Comparison of ENCODE assay signal across 16 cellular contexts in the genomic region with DNA sequence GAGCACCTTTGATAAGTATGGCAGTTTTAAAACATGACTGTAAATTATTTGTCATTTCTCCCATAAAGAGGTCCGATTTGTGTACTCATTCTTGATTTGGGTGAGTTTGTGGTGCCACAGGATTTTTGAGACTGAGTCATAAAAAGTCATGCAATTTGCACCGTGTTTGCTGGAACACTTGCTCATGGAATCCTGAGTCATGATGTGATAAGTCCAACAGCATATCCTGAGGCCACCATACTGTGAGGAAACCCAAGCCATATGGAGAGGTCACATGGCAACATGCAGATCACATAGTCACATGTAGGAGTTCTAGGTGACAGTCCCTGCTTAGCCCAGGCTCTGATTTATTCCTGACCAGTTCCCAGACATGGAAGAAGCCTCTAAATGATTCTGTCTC. TPM values are rescaled to one million over a fixed set of nuclear protein-coding genes. Genes with fewer than 3 reads are reported as not detected.
DNase-seq lines count a peak whose midpoint lies in the region; ATAC-seq and TF ChIP-seq lines count a peak whose summit lies in the region.
"Had no signal": no experiment of that assay in that cellular context is flagged by ENCODE, and none has a peak within 500 bp of the region (broad histone marks: within the 10 kb centered on the region; RNA-seq: fewer than 3 reads in every experiment).

No MANE protein-coding gene starts in this region.

- H3K4me3 Mint-ChIP-seq in progenitor cell of endocrine pancreas (ENCODE audit: low read depth) = no peak overlapping the region
- H3K4me3 Mint-ChIP-seq: activated naive CD4-positive, alpha-beta T cell treated with anti-CD3 and anti-CD28 coated beads, Interleukin-2, amount 50 U/mL, for 24 hours; stimulated activated naive CD8-positive, alpha-beta T cell treated with anti-CD3 and anti-CD28 coated beads, Interleukin-15, Interleukin-2, amounts not matched to agents 100 ng/mL and 50 ng/mL, for 24 hours had no signal

- no peaks in the 10 kb centered on the region for H3K4me1 Mint-ChIP-seq in progenitor cell of endocrine pancreas (ENCODE audit: low read depth)
- H3K4me1 Mint-ChIP-seq: activated naive CD4-positive, alpha-beta T cell treated with anti-CD3 and anti-CD28 coated beads, Interleukin-2, amount 50 U/mL, for 24 hours had no signal

- peaks cover 3% of the 10 kb centered on the region for H3K27me3 Mint-ChIP-seq in progenitor cell of endocrine pancreas

- ATAC-seq in HG02970 (IDR thresholded peaks at IDR 0.05; ENCODE audit: low FRiP score, unreplicated experiment) = no peak

- peak; percentile 62 for DNase-seq in GM03348 (ENCODE audit: low spot score)
- DNase-seq in NCI-H460 (ENCODE audit: extremely low read depth, low read depth) = peak; percentile 3
- peak; percentile 47 for DNase-seq in dedifferentiated amniotic fluid mesenchymal stem cell (ENCODE audit: extremely low spot score)
- DNase-seq in non-pigmented ciliary epithelial cell (ENCODE audit: low read depth) = peak; percentile 89
- no peak for DNase-seq in progenitor cell of endocrine pancreas (ENCODE audit: low spot score, unreplicated experiment)
- no peak for DNase-seq in COR-L47 (lab: John Stamatoyannopoulos, UW)
- no peak for DNase-seq in G401 (ENCODE audit: low spot score)
- DNase-seq: Calu3; Kasumi-1; NCI-H2107; psoas muscle; RPMI8226; stimulated activated CD4-positive, alpha-beta T cell treated with anti-CD3 and anti-CD28 coated beads, Interleukin-4, amount 100 ng/mL, for 24 hours had no signal

- in situ Hi-C loops in G401 (cut with HindIII; ENCODE audit: low sequenced_read_pairs) = no loop called here

- no peak overlapping the region for H3K27ac Mint-ChIP-seq in progenitor cell of endocrine pancreas
- H3K27ac Mint-ChIP-seq: activated naive CD4-positive, alpha-beta T cell treated with anti-CD3 and anti-CD28 coated beads, Interleukin-2, amount 50 U/mL, for 24 hours; stimulated activated naive CD8-positive, alpha-beta T cell treated with anti-CD3 and anti-CD28 coated beads, Interleukin-15, Interleukin-2, amounts not matched to agents 100 ng/mL and 50 ng/mL, for 24 hours had no signal

- H3K36me3 Mint-ChIP-seq in progenitor cell of endocrine pancreas (ENCODE audit: insufficient read depth) = no peaks in the 10 kb centered on the region
- H3K36me3 Mint-ChIP-seq: activated naive CD4-positive, alpha-beta T cell treated with anti-CD3 and anti-CD28 coated beads, Interleukin-2, amount 50 U/mL, for 24 hours had no signal

- TF ChIP-seq CTCF in progenitor cell of endocrine pancreas (IDR thresholded peaks at IDR 0.05; ENCODE audit: unreplicated experiment) = no peak

- no peaks in the 10 kb centered on the region for H3K9me3 Mint-ChIP-seq in progenitor cell of endocrine pancreas (ENCODE audit: low read depth)
- H3K9me3 Mint-ChIP-seq: activated naive CD4-positive, alpha-beta T cell treated with anti-CD3 and anti-CD28 coated beads, Interleukin-2, amount 50 U/mL, for 24 hours; stimulated activated naive CD8-positive, alpha-beta T cell treated with anti-CD3 and anti-CD28 coated beads, Interleukin-15, Interleukin-2, amounts not matched to agents 100 ng/mL and 50 ng/mL, for 24 hours had no signal

RNA-seq across cellular contexts. Expression of a gene that starts 40.8 kb away (rescaled TPM):
- not detected in 2 replicates for total RNA-seq in NCI-H460 (2014; rRNA removed; shearing (Covaris generic))
- polyA plus RNA-seq in NCI-H460 (2014; cell fraction: nucleus; rRNA removed) = not detected in 2 replicates
- total RNA-seq in progenitor cell of endocrine pancreas = 1.5 TPM in 2 replicates
- total RNA-seq in G401 (2014; rRNA removed; shearing (Covaris generic)) = 1.8 and 2.6 TPM in 2 replicates

Comparison
In these comparisons a context has a peak if more than half of its experiments do, and no peak if none do; other contexts are left out.
1. DNase-seq: peak in GM03348 (single experiment), NCI-H460 (single experiment), dedifferentiated amniotic fluid mesenchymal stem cell (single experiment) and non-pigmented ciliary epithelial cell (single experiment); none in progenitor cell of endocrine pancreas (single experiment), COR-L47 (single experiment) and G401 (single experiment).